ENCODE assay signal across 18 cellular contexts in genomic region chr2:144378551-144378950, GRCh38.
"Had no signal": no experiment of that assay in that cellular context is flagged by ENCODE, and none has a peak within 500 bp of the region (broad histone marks: within the 10 kb centered on the region; RNA-seq: fewer than 3 reads in every experiment).

No MANE protein-coding gene starts in this region.

- H3K36me3 ChIP-seq: left lung, vagina had no signal

- H3K9ac ChIP-seq: parathyroid adenoma had no signal

- H2AFZ ChIP-seq: parathyroid adenoma had no signal

- H3K9me3 Mint-ChIP-seq: activated B cell treated with CpG ODN at 0.5 μM for 24 hours; activated CD8-positive, alpha-beta T cell treated with anti-CD3 and anti-CD28 coated beads for 36 hours; activated T-helper 17 cell treated with anti-CD3 and anti-CD28 coated beads, Interleukin-2, amount 50 U/mL, for 72 hours; memory B cell; nephron; T-cell had no signal

- H3K4me3 ChIP-seq: coronary artery, left lung, vagina had no signal

- H3K4me3 Mint-ChIP-seq: activated B cell treated with CpG ODN at 0.5 μM for 24 hours; activated CD8-positive, alpha-beta T cell treated with anti-CD3 and anti-CD28 coated beads for 36 hours; activated T-helper 17 cell treated with anti-CD3 and anti-CD28 coated beads, Interleukin-2, amount 50 U/mL, for 72 hours; memory B cell; nephron; T-cell had no signal

- ATAC-seq: activated CD8-positive, alpha-beta T cell treated with anti-CD3 and anti-CD28 coated beads for 36 hours; T-cell had no signal

- H3K27ac ChIP-seq: coronary artery, parathyroid adenoma, vagina had no signal

- H3K27ac Mint-ChIP-seq: activated B cell treated with CpG ODN at 0.5 μM for 24 hours; activated CD8-positive, alpha-beta T cell treated with anti-CD3 and anti-CD28 coated beads for 36 hours; activated T-helper 17 cell treated with anti-CD3 and anti-CD28 coated beads, Interleukin-2, amount 50 U/mL, for 72 hours; memory B cell; T-cell had no signal

- H3K27me3 ChIP-seq: left lung, vagina had no signal

- H3K9me3 ChIP-seq: left lung, vagina had no signal

- H3K36me3 Mint-ChIP-seq: T-cell had no signal

- DNase-seq: activated B cell treated with CpG ODN at 0.5 μM for 24 hours; activated CD4-positive, alpha-beta T cell treated with anti-CD3 and anti-CD28 coated beads for 4 hours; activated CD8-positive, alpha-beta T cell treated with anti-CD3 and anti-CD28 coated beads for 36 hours; activated naive CD4-positive, alpha-beta T cell treated with Interleukin-2 at 50 U/mL for 16 hours; activated T-cell treated with anti-CD3 and anti-CD28 coated beads, Interleukin-2, amount 50 U/mL, for 1 hour; anterior cingulate cortex; head of caudate nucleus; left lung; stimulated activated CD4-positive, alpha-beta T cell treated with anti-CD3 and anti-CD28 coated beads, Interleukin-2, amount 100 ng/mL, for 24 hours; stimulated activated naive CD4-positive, alpha-beta T cell treated with Interleukin-2 at 50 U/mL for 16 hours; T-cell; trophoblast cell had no signal

- H3K4me1 ChIP-seq: parathyroid adenoma, vagina had no signal
